In the genomic region with DNA sequence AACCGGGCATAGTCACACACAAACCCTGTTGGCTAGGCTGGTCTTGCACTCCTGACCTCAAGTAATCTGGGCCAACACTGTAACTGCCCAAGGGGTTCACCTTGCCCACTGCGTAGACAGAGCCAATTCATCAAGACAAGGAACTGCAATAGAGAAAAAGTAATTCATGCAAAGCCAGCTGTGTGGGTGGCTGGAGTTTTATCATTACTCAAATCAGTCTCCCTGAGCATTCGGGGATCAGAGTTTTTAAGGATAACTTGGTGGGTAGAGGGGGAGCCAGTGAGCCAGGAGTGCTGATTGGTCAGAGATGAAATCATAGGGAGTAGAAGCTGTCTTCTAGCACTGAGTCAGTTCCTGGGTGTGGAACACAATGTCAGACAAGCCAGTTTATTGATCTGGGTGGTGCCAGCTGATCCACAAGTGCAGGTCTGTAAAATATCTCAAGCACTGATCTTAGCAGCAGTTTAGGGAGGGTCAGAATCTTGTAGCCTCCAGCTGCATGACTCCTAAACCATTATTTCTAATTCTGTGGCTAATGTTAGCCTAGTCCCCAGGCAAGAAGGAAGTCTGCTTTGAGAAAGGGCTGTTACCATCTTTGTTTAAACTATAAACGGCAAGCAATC, we compare ENCODE assay signal across 12 cellular contexts. TPM values are rescaled to one million over a fixed set of nuclear protein-coding genes. Genes with fewer than 3 reads are reported as not detected.
DNase-seq lines count a peak whose midpoint lies in the region; ATAC-seq and TF ChIP-seq lines count a peak whose summit lies in the region.
"Had no signal": no experiment of that assay in that cellular context is flagged by ENCODE, and none has a peak within 500 bp of the region (broad histone marks: within the 10 kb centered on the region; RNA-seq: fewer than 3 reads in every experiment).

No MANE protein-coding gene starts in this region.

- peaks cover 7% of the 10 kb centered on the region for H3K27me3 Mint-ChIP-seq in CD4-positive, CD25-positive, alpha-beta regulatory T cell
- peaks cover 2% of the 10 kb centered on the region for H3K27me3 Mint-ChIP-seq in activated T-helper 1 cell treated with anti-CD3 and anti-CD28 coated beads, Interleukin-12 subunit alpha, Interleukin-12 subunit beta, Interleukin-2, Interleukin-4 antibody, amounts not matched to agents 30 ng/mL and 10 ng/mL and 1 ng/mL, durations not matched to agents 14 hours and 24 hours and 36 hours (ENCODE audit: insufficient read depth)
- no peaks in the 10 kb centered on the region for H3K27me3 Mint-ChIP-seq in endothelial cell (ENCODE audit: unreplicated experiment)

- H3K27ac Mint-ChIP-seq in CD4-positive, CD25-positive, alpha-beta regulatory T cell = peak overlapping the region in 2 of 3 donors; percentile 24 to 83
- H3K27ac Mint-ChIP-seq in activated T-helper 1 cell treated with anti-CD3 and anti-CD28 coated beads, Interleukin-12 subunit alpha, Interleukin-12 subunit beta, Interleukin-2, Interleukin-4 antibody, amounts not matched to agents 30 ng/mL and 10 ng/mL and 1 ng/mL, durations not matched to agents 14 hours and 24 hours and 36 hours = peak overlapping the region; percentile 44
- H3K27ac Mint-ChIP-seq in endothelial cell (ENCODE audit: unreplicated experiment) = no peak overlapping the region

- H3K36me3 Mint-ChIP-seq in CD4-positive, CD25-positive, alpha-beta regulatory T cell = no peaks in the 10 kb centered on the region
- H3K36me3 Mint-ChIP-seq in activated T-helper 1 cell treated with anti-CD3 and anti-CD28 coated beads, Interleukin-12 subunit alpha, Interleukin-12 subunit beta, Interleukin-2, Interleukin-4 antibody, amounts not matched to agents 30 ng/mL and 10 ng/mL and 1 ng/mL, durations not matched to agents 14 hours and 24 hours and 36 hours (ENCODE audit: low read depth) = peaks cover 10% of the 10 kb centered on the region
- H3K36me3 Mint-ChIP-seq in endothelial cell (ENCODE audit: low read depth, unreplicated experiment) = no peaks in the 10 kb centered on the region

- H3K4ac ChIP-seq in mesendoderm (ENCODE audit: low read depth, low read length) = no peak overlapping the region

- ATAC-seq in CD4-positive, CD25-positive, alpha-beta regulatory T cell (ENCODE audit: low read depth in 2 of 2) = peak in 1 of 2 donors; percentile 42
- no peak for ATAC-seq in HG02763 (IDR thresholded peaks at IDR 0.05; ENCODE audit: unreplicated experiment)

- H3K18ac ChIP-seq in mesendoderm (ENCODE audit: low read length) = no peak overlapping the region

- no peak overlapping the region for H2BK5ac ChIP-seq in mesendoderm (ENCODE audit: low read length)

- H3K79me2 ChIP-seq in mesendoderm (ENCODE audit: control insufficient read depth, insufficient read depth, low read length) = no peaks in the 10 kb centered on the region

- peaks cover 0 to 1% (median 0%) of the 10 kb centered on the region in 7 donors for H3K9me3 Mint-ChIP-seq in CD4-positive, CD25-positive, alpha-beta regulatory T cell
- no peaks in the 10 kb centered on the region for H3K9me3 Mint-ChIP-seq in activated T-helper 1 cell treated with anti-CD3 and anti-CD28 coated beads, Interleukin-12 subunit alpha, Interleukin-12 subunit beta, Interleukin-2, Interleukin-4 antibody, amounts not matched to agents 30 ng/mL and 10 ng/mL and 1 ng/mL, durations not matched to agents 14 hours and 24 hours and 36 hours
- H3K9me3 Mint-ChIP-seq in endothelial cell (ENCODE audit: unreplicated experiment) = no peaks in the 10 kb centered on the region

- H3K27ac ChIP-seq in CD4-positive, CD25-positive, alpha-beta regulatory T cell (ENCODE audit: insufficient read depth, low read length, poor library complexity, severe bottlenecking) = no peak overlapping the region
- no peak overlapping the region for H3K27ac ChIP-seq in mesendoderm (ENCODE audit: low read depth, low read length)

- H3K79me1 ChIP-seq in mesendoderm (ENCODE audit: low read length) = no peaks in the 10 kb centered on the region

- DNase-seq in CD4-positive, CD25-positive, alpha-beta regulatory T cell = peak in 1 of 3 donors; percentile 80
- DNase-seq in LHCN-M2 (ENCODE audit: low read depth) = peak; percentile 46
- DNase-seq in activated T-helper 1 cell treated with anti-CD3 and anti-CD28 coated beads, Interleukin-12 subunit alpha, Interleukin-12 subunit beta, Interleukin-2, Interleukin-4 antibody, amounts not matched to agents 30 ng/mL and 10 ng/mL and 1 ng/mL, durations not matched to agents 14 hours and 24 hours and 36 hours (ENCODE audit: low spot score) = no peak
- DNase-seq in mesendoderm = peak; percentile 26
- DNase-seq in GM03348 (ENCODE audit: low spot score) = no peak
- DNase-seq in endothelial cell (ENCODE audit: low spot score) = no peak
- DNase-seq in medulla oblongata (ENCODE audit: extremely low spot score) = no peak
- DNase-seq: activated CD4-positive, CD25-positive, alpha-beta regulatory T cell; cortex of kidney had no signal

- no peak overlapping the region for H2AK5ac ChIP-seq in mesendoderm (ENCODE audit: low read length)

- no peak overlapping the region for H4K8ac ChIP-seq in mesendoderm (ENCODE audit: low read depth, low read length)

- peak overlapping the region in 1 of 4 donors; percentile 73 for H3K4me3 Mint-ChIP-seq in CD4-positive, CD25-positive, alpha-beta regulatory T cell
- peak overlapping the region; percentile 39 for H3K4me3 Mint-ChIP-seq in activated T-helper 1 cell treated with anti-CD3 and anti-CD28 coated beads, Interleukin-12 subunit alpha, Interleukin-12 subunit beta, Interleukin-2, Interleukin-4 antibody, amounts not matched to agents 30 ng/mL and 10 ng/mL and 1 ng/mL, durations not matched to agents 14 hours and 24 hours and 36 hours
- no peak overlapping the region for H3K4me3 Mint-ChIP-seq in endothelial cell (ENCODE audit: unreplicated experiment)

- no peaks in the 10 kb centered on the region for H3K36me3 ChIP-seq in CD4-positive, CD25-positive, alpha-beta regulatory T cell (ENCODE audit: control insufficient read depth, insufficient read depth, low read length)
- no peaks in the 10 kb centered on the region for H3K36me3 ChIP-seq in mesendoderm (ENCODE audit: control insufficient read depth, insufficient read depth, low read length)

- TF ChIP-seq CTCF in endothelial cell (IDR thresholded peaks at IDR 0.05; ENCODE audit: unreplicated experiment) = no peak

- H2BK120ac ChIP-seq in mesendoderm (ENCODE audit: low read depth, low read length) = no peak overlapping the region

- no peak overlapping the region for H3K9ac ChIP-seq in mesendoderm (ENCODE audit: low read length)

- H3K27me3 ChIP-seq in CD4-positive, CD25-positive, alpha-beta regulatory T cell (ENCODE audit: control insufficient read depth, insufficient read depth, low read length) = no peaks in the 10 kb centered on the region
- no peaks in the 10 kb centered on the region for H3K27me3 ChIP-seq in mesendoderm (ENCODE audit: insufficient read depth, low read length, poor library complexity)

- H3K4me3 ChIP-seq in CD4-positive, CD25-positive, alpha-beta regulatory T cell (ENCODE audit: low read depth, low read length) = no peak overlapping the region
- no peak overlapping the region for H3K4me3 ChIP-seq in mesendoderm (ENCODE audit: low read length)

- H3K23ac ChIP-seq in mesendoderm (ENCODE audit: low read length) = no peak overlapping the region

- H3K56ac ChIP-seq in mesendoderm (ENCODE audit: low read length) = no peak overlapping the region

- no peak overlapping the region for H3K4me2 ChIP-seq in mesendoderm (ENCODE audit: low read length)

- peaks cover 11 to 22% (median 15%) of the 10 kb centered on the region in 4 donors for H3K4me1 Mint-ChIP-seq in CD4-positive, CD25-positive, alpha-beta regulatory T cell
- H3K4me1 Mint-ChIP-seq in activated T-helper 1 cell treated with anti-CD3 and anti-CD28 coated beads, Interleukin-12 subunit alpha, Interleukin-12 subunit beta, Interleukin-2, Interleukin-4 antibody, amounts not matched to agents 30 ng/mL and 10 ng/mL and 1 ng/mL, durations not matched to agents 14 hours and 24 hours and 36 hours (ENCODE audit: low read depth) = peaks cover 31% of the 10 kb centered on the region
- H3K4me1 Mint-ChIP-seq in endothelial cell (ENCODE audit: unreplicated experiment) = no peaks in the 10 kb centered on the region

- no peaks in the 10 kb centered on the region for H3K9me3 ChIP-seq in CD4-positive, CD25-positive, alpha-beta regulatory T cell (ENCODE audit: control insufficient read depth in 2 of 2, low read length in 2 of 2)

- H2BK15ac ChIP-seq in mesendoderm (replicated peaks; ENCODE audit: low read depth) = no peak overlapping the region

- no CpG with 5 or more reads among the region's 4 CpGs for WGBS in mesendoderm (ENCODE audit: extremely low coverage, insufficient coverage, low lambda C conversion rate)

- no peak overlapping the region for H4K5ac ChIP-seq in mesendoderm (ENCODE audit: low read length)

- intact Hi-C loops in activated T-helper 1 cell treated with anti-CD3 and anti-CD28 coated beads, Interleukin-12 subunit alpha, Interleukin-12 subunit beta, Interleukin-2, Interleukin-4 antibody, amounts not matched to agents 30 ng/mL and 10 ng/mL and 1 ng/mL, durations not matched to agents 14 hours and 24 hours and 36 hours (cut with micrococcal nuclease) = no loop called here

- H3K4me1 ChIP-seq in CD4-positive, CD25-positive, alpha-beta regulatory T cell (ENCODE audit: control insufficient read depth, insufficient read depth, low read length, poor library complexity, severe bottlenecking) = peaks cover 9% of the 10 kb centered on the region
- H3K4me1 ChIP-seq in mesendoderm (ENCODE audit: control insufficient read depth, low read depth, low read length) = no peaks in the 10 kb centered on the region

RNA-seq across cellular contexts. Expression of gene FXYD4, which starts 15.6 kb away (rescaled TPM):
- total RNA-seq in CD4-positive, CD25-positive, alpha-beta regulatory T cell = not detected
- polyA plus RNA-seq in CD4-positive, CD25-positive, alpha-beta regulatory T cell = not detected
- total RNA-seq in LHCN-M2 (2014; rRNA removed) = not detected in 2 replicates
- polyA plus RNA-seq in LHCN-M2 (2012) = not detected
- total RNA-seq in activated T-helper 1 cell treated with anti-CD3 and anti-CD28 coated beads, Interleukin-12 subunit alpha, Interleukin-12 subunit beta, Interleukin-2, Interleukin-4 antibody, amounts not matched to agents 30 ng/mL and 10 ng/mL and 1 ng/mL, durations not matched to agents 14 hours and 24 hours and 36 hours = 0.44 TPM in 1 of 2 replicates, not detected in the other
- polyA plus RNA-seq in mesendoderm (2013, experiment 1 of 2) = not detected
- 0.13 TPM for polyA plus RNA-seq in mesendoderm (2013, experiment 2 of 2)
- total RNA-seq in endothelial cell (ENCODE audit: unreplicated experiment) = not detected
- total RNA-seq: kidney epithelial cell had no signal
- polyA plus RNA-seq: urinary bladder had no signal

RNA-seq across cellular contexts. Expression of gene HNRNPF, which starts 53.1 kb away (rescaled TPM):
- total RNA-seq in CD4-positive, CD25-positive, alpha-beta regulatory T cell = 143 TPM
- 100 to 1,000 TPM; 293 to 350 (median 323) TPM for polyA plus RNA-seq in CD4-positive, CD25-positive, alpha-beta regulatory T cell
- total RNA-seq in LHCN-M2 (2014; rRNA removed) (237 and 256 TPM in 2 replicates), endothelial cell (ENCODE audit: unreplicated experiment) (194 TPM)
- 116 TPM for polyA plus RNA-seq in LHCN-M2 (2012)
- 499 and 501 TPM in 2 replicates for total RNA-seq in activated T-helper 1 cell treated with anti-CD3 and anti-CD28 coated beads, Interleukin-12 subunit alpha, Interleukin-12 subunit beta, Interleukin-2, Interleukin-4 antibody, amounts not matched to agents 30 ng/mL and 10 ng/mL and 1 ng/mL, durations not matched to agents 14 hours and 24 hours and 36 hours
- 258 TPM for polyA plus RNA-seq in mesendoderm (2013, experiment 1 of 2)
- polyA plus RNA-seq in mesendoderm (2013, experiment 2 of 2) = 258 TPM

Comparison
In these comparisons a context has a peak if more than half of its experiments do, and no peak if none do; other contexts are left out.
1. DNase-seq: peak in LHCN-M2 (single experiment) and mesendoderm (single experiment); none in activated T-helper 1 cell treated with anti-CD3 and anti-CD28 coated beads, Interleukin-12 subunit alpha, Interleukin-12 subunit beta, Interleukin-2, Interleukin-4 antibody, amounts not matched to agents 30 ng/mL and 10 ng/mL and 1 ng/mL, durations not matched to agents 14 hours and 24 hours and 36 hours (single experiment), GM03348 (single experiment), endothelial cell (single experiment) and medulla oblongata (single experiment).